In the genomic region with DNA sequence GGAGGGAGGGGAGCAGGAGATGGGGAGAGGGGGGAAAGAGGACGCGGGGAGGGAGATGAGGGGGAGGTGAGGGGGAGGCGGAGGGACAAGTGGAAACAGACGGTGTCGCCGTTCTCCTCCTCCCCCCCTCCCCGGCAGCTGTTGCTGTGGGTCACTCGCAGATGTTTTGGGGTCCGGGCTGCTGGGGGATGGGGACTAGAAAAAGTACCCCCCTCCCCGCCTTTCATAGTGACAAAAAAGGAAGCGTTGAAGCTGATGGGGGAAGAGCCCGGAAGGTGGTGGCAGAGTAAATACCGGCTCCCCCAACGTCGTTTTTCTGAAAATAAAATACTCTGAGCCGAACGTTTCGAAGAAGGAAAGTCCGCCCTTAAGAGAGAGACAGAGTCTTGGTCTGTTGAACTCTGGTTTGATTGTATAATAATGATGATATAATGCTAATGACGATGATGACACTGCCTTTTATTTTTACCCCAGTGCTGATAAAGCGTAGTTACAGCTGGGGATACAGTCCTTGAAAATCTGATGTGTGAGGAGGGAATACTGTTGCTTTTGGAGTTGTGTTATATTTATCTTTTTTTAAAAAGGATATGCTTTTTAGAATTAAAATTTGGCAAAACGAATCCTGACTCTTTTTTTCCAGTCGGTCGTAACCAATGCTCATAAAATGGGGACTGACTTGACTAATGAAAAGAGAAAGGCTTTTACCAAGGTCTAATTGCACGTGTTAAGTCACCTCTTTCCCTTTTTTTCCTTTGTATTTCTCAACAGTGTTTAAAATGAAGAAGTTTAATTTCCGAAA, we compare ENCODE assay signal across 8 cellular contexts. TPM values are rescaled to one million over a fixed set of nuclear protein-coding genes. Genes with fewer than 3 reads are reported as not detected.
DNase-seq lines count a peak whose midpoint lies in the region; ATAC-seq and TF ChIP-seq lines count a peak whose summit lies in the region.

No MANE protein-coding gene starts in this region.

- DNase-seq in NCI-H510A treated with DMSO at 0.1 percent for 48 hours (lab: John Stamatoyannopoulos, UW) (peak; percentile 15), NCI-H510A (lab: John Stamatoyannopoulos, UW) (no peak), Panc1 (ENCODE audit: low read depth, low spot score) (no peak), right cardiac atrium (no peak), spleen (no peak), NCI-H226 (no peak), EL (no peak)

- TF ChIP-seq CTCF in Panc1 (IDR thresholded peaks at IDR 0.05) (no peak), spleen (IDR thresholded peaks at IDR 0.05 in 8 of 11, conservative IDR thresholded peaks at IDR 0.05 in 3 of 11) (no peak)

- POLR2A ChIA-PET in Panc1 (lab: Charles Lee) = no interaction called here

- in situ Hi-C loops in Panc1 (cut with HindIII; ENCODE audit: low pct_unique_long_range_greater_than_20kb, low sequenced_read_pairs) = no loop called here

- ATAC-seq in Panc1 (no peak), right cardiac atrium (no peak), GM18519 (IDR thresholded peaks at IDR 0.05; ENCODE audit: low FRiP score, unreplicated experiment) (no peak)

- peaks cover 49% of the 10 kb centered on the region for H3K27me3 ChIP-seq in Panc1 (ENCODE audit: control insufficient read depth, insufficient read depth, low read length)
- H3K27me3 ChIP-seq in right cardiac atrium (ENCODE audit: control insufficient read depth, insufficient read depth) = peaks cover 6% of the 10 kb centered on the region
- H3K27me3 ChIP-seq in spleen (replicated peaks in 1 of 7) = peaks cover 2 to 79% (median 53%) of the 10 kb centered on the region in 7 donors

- no peak for TF ChIP-seq POLR2A in spleen (IDR thresholded peaks at IDR 0.05)

- intact Hi-C loops in Panc1 (cut with micrococcal nuclease; ENCODE audit: unreplicated experiment) = no loop called here
- intact Hi-C loops in right cardiac atrium (cut with DNase I) = no loop called here
- intact Hi-C loops in spleen (cut with DNase I; ENCODE audit: low total_unique reads) = no loop called here

- H3K27ac ChIP-seq in Panc1 (ENCODE audit: low read length) (no peak overlapping the region), right cardiac atrium (ENCODE audit: low read length) (no peak overlapping the region), spleen (no peak overlapping the region)

- WGBS in right cardiac atrium = 1% methylated on average over 26 of the region's 26 CpGs
- WGBS in spleen, 5 donors = 1 to 2% (median 2%) methylated on average over 23 to 26 of the region's 26 CpGs

- peak overlapping the region; percentile 38 to 44 for H3K4me3 ChIP-seq in Panc1 (ENCODE audit: low read depth in 2 of 2, low read length in 2 of 2)
- peak overlapping the region; percentile 31 for H3K4me3 ChIP-seq in right cardiac atrium (ENCODE audit: low read length)
- H3K4me3 ChIP-seq in spleen = peak overlapping the region in 7 of 8 donors; percentile 21 to 61 (median 31)

- H3K4me1 ChIP-seq in Panc1 (ENCODE audit: control insufficient read depth, insufficient read depth, low read length) = 0 out of 2 replicates have a peak, but pooled peaks cover 2% of the 10 kb centered on the region
- no peaks in the 10 kb centered on the region for H3K4me1 ChIP-seq in right cardiac atrium (ENCODE audit: control insufficient read depth, insufficient read depth, low read length)
- H3K4me1 ChIP-seq in spleen = peaks cover 12 to 23% (median 19%) of the 10 kb centered on the region in 6 donors

- H3K9me3 ChIP-seq in Panc1 (ENCODE audit: control insufficient read depth, insufficient read depth, low read depth, low read length) = no peaks in the 10 kb centered on the region
- H3K9me3 ChIP-seq in right cardiac atrium (ENCODE audit: control insufficient read depth, low read length) = no peaks in the 10 kb centered on the region
- H3K9me3 ChIP-seq in spleen = no peaks in the 10 kb centered on the region

- CTCF ChIA-PET in Panc1 (lab: Charles Lee) = no interaction called here

- BruUV-seq in Panc1 (replicated peaks; lab: Mats Ljungman, UMichigan) = no TSS peak

- H3K36me3 ChIP-seq in Panc1 (ENCODE audit: control insufficient read depth, insufficient read depth, low read length) (no peaks in the 10 kb centered on the region), spleen (no peaks in the 10 kb centered on the region)

RNA-seq across cellular contexts. Expression of a gene that starts 1.0 kb away (rescaled TPM):
- total RNA-seq in Panc1 (2021; ENCODE audit: unreplicated experiment) (0.05 TPM), right cardiac atrium (under 1 TPM in 3 of 4 donors, not detected in 1; 0.09 to 0.25 (median 0.14) TPM), spleen (under 1 TPM in 2 of 7 donors, not detected in 5; 0.32 to 0.34 TPM)
- polyA plus RNA-seq in Panc1 (2012; ENCODE audit: insufficient read length) = not detected
- polyA plus RNA-seq in right cardiac atrium (not detected), spleen (not detected)
